1 cellular context compared by ENCODE assay signal in genomic region chr10:59177031-59177861, GRCh38.
TF ChIP-seq lines count a peak whose summit lies in the region.

No MANE protein-coding gene starts in this region.

TF ChIP-seq in GM23338, 12 proteins besides CTCF, POLR2A, EP300 and RAD21 (continued from another document):
- no peak for TF ChIP-seq ZNF462 (CRISPR knock-in tag; IDR thresholded peaks at IDR 0.05)
- no peak for TF ChIP-seq POLR2AphosphoS5 (IDR thresholded peaks at IDR 0.05; ENCODE audit: low read depth)
- peak; percentile 41 for TF ChIP-seq CREB1 (CRISPR knock-in tag; IDR thresholded peaks at IDR 0.05; ENCODE audit: low read depth)
- no peak for TF ChIP-seq NANOG (IDR thresholded peaks at IDR 0.05; ENCODE audit: borderline replicate concordance)
TF ChIP-seq in GM23338: peak in this region for 2.
